1 cellular context compared by ENCODE assay signal in genomic region chr5:103602465-103602864, GRCh38.
TF ChIP-seq lines count a peak whose summit lies in the region.

No MANE protein-coding gene starts in this region.

TF ChIP-seq in K562, 482 proteins besides CTCF, POLR2A, EP300 and RAD21 (continued from another document):
- TF ChIP-seq HMGN3 (IDR thresholded peaks at IDR 0.05; ENCODE audit: borderline replicate concordance, extremely low read depth, insufficient read length, low read depth, low read length): no peak
- no peak for TF ChIP-seq PRDM10 (IDR thresholded peaks at IDR 0.05; ENCODE audit: partially characterized antibody)
- TF ChIP-seq BCLAF1 (IDR thresholded peaks at IDR 0.05; ENCODE audit: borderline replicate concordance in 1 of 2, control insufficient read depth in 1 of 2, low read depth in 2 of 2, low read length in 1 of 2): no peak
- no peak for TF ChIP-seq EHMT2 (IDR thresholded peaks at IDR 0.05)
- no peak for TF ChIP-seq LCOR (CRISPR knock-in tag; IDR thresholded peaks at IDR 0.05)
- no peak for TF ChIP-seq MEF2D (tag; conservative IDR thresholded peaks at IDR 0.05; ENCODE audit: low read depth)
- no peak for TF ChIP-seq ETS2 (tag; IDR thresholded peaks at IDR 0.05; ENCODE audit: borderline replicate concordance, poor library complexity, severe bottlenecking)
- TF ChIP-seq CBFA2T2 (conservative IDR thresholded peaks at IDR 0.05): no peak
- no peak for TF ChIP-seq HINFP (tag; conservative IDR thresholded peaks at IDR 0.05; ENCODE audit: low read depth)
